18 cellular contexts compared by ENCODE assay signal in the genomic region with DNA sequence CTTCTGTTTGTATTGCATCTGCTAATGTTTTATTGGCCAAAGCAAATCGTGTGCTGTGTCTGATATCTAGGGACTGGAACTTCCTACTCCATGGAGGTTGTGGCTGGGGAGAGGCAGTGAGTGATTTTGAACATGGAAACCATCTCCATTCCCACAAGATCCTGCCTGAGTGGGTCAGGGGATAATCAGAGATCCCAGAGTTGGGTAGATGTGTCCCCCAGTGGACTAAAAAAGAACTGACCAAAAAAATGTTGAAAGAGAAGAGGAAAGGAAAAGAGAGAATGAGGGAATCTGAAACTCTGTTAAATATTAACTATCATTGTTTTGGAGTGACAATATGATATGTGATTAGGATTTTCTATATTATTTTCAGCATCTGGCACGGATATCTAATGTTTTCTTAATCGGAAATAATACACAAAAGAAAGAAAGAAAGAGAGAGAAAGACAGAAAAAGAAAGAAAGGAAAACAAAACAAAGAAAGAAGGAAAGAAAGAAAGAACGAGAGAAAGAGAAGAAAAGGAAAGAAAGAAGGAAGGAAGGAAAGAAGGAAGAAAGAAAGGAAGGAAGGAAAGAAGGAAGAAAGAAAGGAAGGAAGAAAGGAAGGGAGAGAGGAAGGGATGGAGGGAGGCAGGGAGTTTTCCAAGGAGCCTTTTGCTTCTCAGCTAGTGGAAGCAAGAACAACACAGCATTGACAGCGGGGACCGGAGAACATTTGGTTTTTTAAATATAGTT.
"Had no signal": no experiment of that assay in that cellular context is flagged by ENCODE, and none has a peak within 500 bp of the region (broad histone marks: within the 10 kb centered on the region; RNA-seq: fewer than 3 reads in every experiment).

No MANE protein-coding gene starts in this region.

- H3K27me3 ChIP-seq: cardiac muscle cell, gastrocnemius medialis had no signal

- H3K9me3 ChIP-seq: gastrocnemius medialis, thoracic aorta had no signal

- FAIRE-seq: astrocyte, urothelium cell line had no signal

- H3K4me3 ChIP-seq: cardiac muscle cell, gastrocnemius medialis, thoracic aorta had no signal

- H3K79me2 ChIP-seq: parathyroid adenoma had no signal

- H3K27ac ChIP-seq: cardiac muscle cell, epithelial cell of prostate, gastrocnemius medialis, parathyroid adenoma, thoracic aorta had no signal

- H2AFZ ChIP-seq: parathyroid adenoma had no signal

- H3K4me1 ChIP-seq: gastrocnemius medialis, parathyroid adenoma had no signal

- H3K36me3 ChIP-seq: cardiac muscle cell, gastrocnemius medialis, thoracic aorta had no signal

- DNase-seq: activated CD4-positive, alpha-beta memory T cell treated with anti-CD3 and anti-CD28 coated beads, Interleukin-2, amount 10 ng/mL, durations not matched to agents 7 days and 5 days; activated CD4-positive, alpha-beta T cell treated with anti-CD3 and anti-CD28 coated beads for 36 hours; activated CD8-positive, alpha-beta memory T cell treated with anti-CD3 and anti-CD28 coated beads, Interleukin-2, amount 50 U/mL, for 4 hours; activated naive CD4-positive, alpha-beta T cell treated with anti-CD3 and anti-CD28 coated beads for 36 hours; cortex of kidney; effector CD8-positive, alpha-beta T cell; gastrocnemius medialis; retina; stimulated activated CD4-positive, alpha-beta T cell treated with anti-CD3 and anti-CD28 coated beads, Interleukin-15, amount 100 ng/mL, for 24 hours; stimulated activated CD4-positive, alpha-beta T cell treated with anti-CD3 and anti-CD28 coated beads, Interleukin-4, amount 100 ng/mL, for 24 hours; stimulated activated naive CD8-positive, alpha-beta T cell treated with anti-CD3 and anti-CD28 coated beads, Interleukin-15, amount 100 ng/mL, for 72 hours; T-helper 9 cell had no signal

- ATAC-seq: activated CD4-positive, alpha-beta T cell treated with anti-CD3 and anti-CD28 coated beads for 36 hours; gastrocnemius medialis; stimulated activated naive CD8-positive, alpha-beta T cell treated with anti-CD3 and anti-CD28 coated beads, Interleukin-15, amount 100 ng/mL, for 72 hours had no signal

- H3K9ac ChIP-seq: parathyroid adenoma had no signal
